In genomic region chr7:77757589-77757988, GRCh38 we compare ENCODE assay signal across 7 cellular contexts. TPM values are rescaled to one million over a fixed set of nuclear protein-coding genes. Genes with fewer than 3 reads are reported as not detected.
DNase-seq lines count a peak whose midpoint lies in the region; ATAC-seq lines count a peak whose summit lies in the region.

No MANE protein-coding gene starts in this region.

- H3K36me3 Mint-ChIP-seq in naive thymus-derived CD4-positive, alpha-beta T cell: peaks cover 0 to 3% (median 0%) of the 10 kb centered on the region in 5 donors

- no peak for DNase-seq in naive thymus-derived CD4-positive, alpha-beta T cell
- DNase-seq in RPMI8226: no peak
- no peak for DNase-seq in SKM-1 (lab: John Stamatoyannopoulos, UW; ENCODE audit: unreplicated experiment)
- DNase-seq in NCI-H1930 (lab: John Stamatoyannopoulos, UW): no peak

- H3K4me3 Mint-ChIP-seq in naive thymus-derived CD4-positive, alpha-beta T cell: peak overlapping the region in 1 of 10 donors; percentile 39

- H3K27me3 ChIP-seq in naive thymus-derived CD4-positive, alpha-beta T cell (ENCODE audit: control insufficient read depth in 2 of 2, insufficient read depth in 2 of 2, low read length in 2 of 2): no peaks in the 10 kb centered on the region

- ATAC-seq in GM18858 (IDR thresholded peaks at IDR 0.05; ENCODE audit: unreplicated experiment) (peak; percentile 87), GM21423 (IDR thresholded peaks at IDR 0.05; ENCODE audit: unreplicated experiment) (peak; percentile 93), HG03196 (IDR thresholded peaks at IDR 0.05; ENCODE audit: unreplicated experiment) (peak; percentile 64)
- peak; percentile 48 for ATAC-seq in naive thymus-derived CD4-positive, alpha-beta T cell

- H3K4me1 ChIP-seq in naive thymus-derived CD4-positive, alpha-beta T cell (ENCODE audit: control insufficient read depth in 2 of 2, insufficient read depth in 2 of 2, low read length in 2 of 2): peaks cover 9 to 13% of the 10 kb centered on the region in 2 donors

- H3K4me3 ChIP-seq in naive thymus-derived CD4-positive, alpha-beta T cell (ENCODE audit: low read length): no peak overlapping the region

- intact Hi-C loops in naive thymus-derived CD4-positive, alpha-beta T cell (cut with micrococcal nuclease): loop anchor here in 1 of 2 donors (5.0 kb wide), 1 partner anchor 85 kb away; no protein-coding TSS in a partner anchor

- no peaks in the 10 kb centered on the region for H3K9me3 ChIP-seq in naive thymus-derived CD4-positive, alpha-beta T cell (ENCODE audit: control insufficient read depth in 2 of 3, low read length in 3 of 3)

- H3K36me3 ChIP-seq in naive thymus-derived CD4-positive, alpha-beta T cell (ENCODE audit: control insufficient read depth in 2 of 3, insufficient read depth in 3 of 3, low read length in 3 of 3): no peaks in the 10 kb centered on the region

- no peaks in the 10 kb centered on the region for H3K27me3 Mint-ChIP-seq in naive thymus-derived CD4-positive, alpha-beta T cell

- no peak overlapping the region for H3K27ac ChIP-seq in naive thymus-derived CD4-positive, alpha-beta T cell (ENCODE audit: low read depth, low read length)

- peaks cover 26 to 64% (median 53%) of the 10 kb centered on the region in 7 donors for H3K4me1 Mint-ChIP-seq in naive thymus-derived CD4-positive, alpha-beta T cell

- CTCF ChIA-PET in naive thymus-derived CD4-positive, alpha-beta T cell (lab: Charles Lee): interaction anchor here (1.4 to 6.2 kb wide), 3 partner anchors 61 to 107 kb away, joined by 5 to 39 read pairs (median 16); partner anchors contain the start of gene RSBN1L

- H3K27ac Mint-ChIP-seq in naive thymus-derived CD4-positive, alpha-beta T cell: peak overlapping the region in 8 of 9 donors; percentile 15 to 88 (median 68)

- POLR2A ChIA-PET in naive thymus-derived CD4-positive, alpha-beta T cell (lab: Charles Lee): interaction anchor here (1.0 kb wide), 2 partner anchors 14 to 61 kb away, joined by 3 read pairs; partner anchors contain the start of gene RSBN1L

- H3K9me3 Mint-ChIP-seq in naive thymus-derived CD4-positive, alpha-beta T cell: no peaks in the 10 kb centered on the region

RNA-seq across cellular contexts. Expression of gene TMEM60, which starts 40.6 kb away (rescaled TPM):
- total RNA-seq in naive thymus-derived CD4-positive, alpha-beta T cell: 10 to 100 TPM in 3 of 5 experiments, 1 to 10 TPM in 2; 3.7 to 16.9 (median 12.0) TPM
- polyA plus RNA-seq in naive thymus-derived CD4-positive, alpha-beta T cell: 10 to 100 TPM in 1 of 2 donors, 1 to 10 TPM in 1; 9.7 to 22.8 TPM

RNA-seq across cellular contexts. Expression of gene PHTF2, which starts 41.0 kb away (rescaled TPM):
- 10 to 100 TPM; 17.6 to 42.1 (median 22.4) TPM for total RNA-seq in naive thymus-derived CD4-positive, alpha-beta T cell
- 1 to 10 TPM; 5.9 to 8.3 TPM for polyA plus RNA-seq in naive thymus-derived CD4-positive, alpha-beta T cell
